Comparison of ENCODE assay signal across 8 cellular contexts in genomic region chr10:124648738-124649137, GRCh38.
A peak's percentile ranks its signal among the peaks of the same experiment; 100 is the strongest.
DNase-seq lines count a peak whose midpoint lies in the region; ATAC-seq and TF ChIP-seq lines count a peak whose summit lies in the region.

No MANE protein-coding gene starts in this region.

- no peaks in the 10 kb centered on the region for H3K79me1 ChIP-seq in trophoblast cell (ENCODE audit: low read length)

- H3K79me2 ChIP-seq in trophoblast cell (ENCODE audit: control insufficient read depth, insufficient read depth, low read length, poor library complexity): no peaks in the 10 kb centered on the region

- no peak overlapping the region for H2AFZ ChIP-seq in trophoblast cell (ENCODE audit: insufficient read depth, low read length, poor library complexity)

- H3K4me1 ChIP-seq in lung (ENCODE audit: control insufficient read depth in 2 of 2, insufficient read depth in 2 of 2, low read length in 2 of 2): peaks cover 36 to 77% of the 10 kb centered on the region in 2 donors
- peaks cover 2 to 4% of the 10 kb centered on the region in 2 experiments for H3K4me1 ChIP-seq in trophoblast cell (ENCODE audit: control insufficient read depth in 1 of 2, insufficient read depth in 2 of 2, low read length in 2 of 2)

- no peak overlapping the region for H2AK5ac ChIP-seq in trophoblast cell (ENCODE audit: low read length)

- H3K9me3 ChIP-seq in lung (ENCODE audit: control insufficient read depth in 2 of 2, insufficient read depth in 1 of 2, low read length in 1 of 2): no peaks in the 10 kb centered on the region
- H3K9me3 ChIP-seq in trophoblast cell (ENCODE audit: insufficient read depth, low read depth, low read length): peaks cover 3% of the 10 kb centered on the region

- H2BK120ac ChIP-seq in trophoblast cell (ENCODE audit: insufficient read depth, low read length, poor library complexity): no peak overlapping the region

- no peak overlapping the region for H3K4me3 ChIP-seq in coronary artery
- no peak overlapping the region for H3K4me3 ChIP-seq in lung
- no peak overlapping the region for H3K4me3 ChIP-seq in trophoblast cell (ENCODE audit: low read depth, low read length)

- H3K36me3 Mint-ChIP-seq in stimulated activated naive B cell treated with anti-CD40 and anti-IgM and Interleukin-4, amounts not matched to agents 10 μg/mL and 1 μg/mL and 100 μg/mL, for 72 hours: peaks cover 8 to 13% of the 10 kb centered on the region in 2 donors

- H3K27ac ChIP-seq in coronary artery (peak overlapping the region; percentile 8 to 74), lung (ENCODE audit: low read depth in 1 of 2, low read length in 1 of 2) (peak overlapping the region; percentile 67 to 86), trophoblast cell (ENCODE audit: low read depth, low read length) (no peak overlapping the region)

- no peaks in the 10 kb centered on the region for H3K27me3 ChIP-seq in lung (ENCODE audit: control insufficient read depth, insufficient read depth)
- no peaks in the 10 kb centered on the region for H3K27me3 ChIP-seq in trophoblast cell (ENCODE audit: insufficient read depth, low read length)

- H3K27ac Mint-ChIP-seq in stimulated activated naive B cell treated with anti-CD40 and anti-IgM and Interleukin-4, amounts not matched to agents 10 μg/mL and 1 μg/mL and 100 μg/mL, for 72 hours: peak overlapping the region; percentile 95

- H4K8ac ChIP-seq in trophoblast cell (ENCODE audit: low read depth, low read length): no peak overlapping the region

- no peaks in the 10 kb centered on the region for H3K27me3 Mint-ChIP-seq in stimulated activated naive B cell treated with anti-CD40 and anti-IgM and Interleukin-4, amounts not matched to agents 10 μg/mL and 1 μg/mL and 100 μg/mL, for 72 hours

- H3K23ac ChIP-seq in trophoblast cell (ENCODE audit: low read length): no peak overlapping the region

- H4K12ac ChIP-seq in trophoblast cell (ENCODE audit: low read depth, low read length): no peak overlapping the region

- 19 to 37% methylated on average over 9 of the region's 9 CpGs for WGBS in lung, 2 donors
- WGBS in trophoblast cell (ENCODE audit: extremely low coverage, insufficient coverage, insufficient read length): no CpG with 5 or more reads among the region's 9 CpGs

- no peak overlapping the region for H3K4ac ChIP-seq in trophoblast cell (ENCODE audit: low read depth, low read length)

- peak overlapping the region; percentile 39 to 53 for H3K4me3 Mint-ChIP-seq in stimulated activated naive B cell treated with anti-CD40 and anti-IgM and Interleukin-4, amounts not matched to agents 10 μg/mL and 1 μg/mL and 100 μg/mL, for 72 hours

- no peaks in the 10 kb centered on the region for H3K36me3 ChIP-seq in lung (ENCODE audit: control insufficient read depth in 2 of 2, insufficient read depth in 2 of 2, low read length in 2 of 2)
- H3K36me3 ChIP-seq in trophoblast cell (ENCODE audit: control insufficient read depth in 1 of 2, insufficient read depth in 2 of 2, low read length in 2 of 2): peaks cover 2% of the 10 kb centered on the region in 2 experiments

- H3K18ac ChIP-seq in trophoblast cell (ENCODE audit: low read length): no peak overlapping the region

- H4K91ac ChIP-seq in trophoblast cell (ENCODE audit: low read depth, low read length): no peak overlapping the region

- no peak for ATAC-seq in lung (ENCODE audit: insufficient read depth, low FRiP score)
- peak; percentile 15 to 23 for ATAC-seq in stimulated activated naive B cell treated with anti-CD40 and anti-IgM and Interleukin-4, amounts not matched to agents 10 μg/mL and 1 μg/mL and 100 μg/mL, for 72 hours (replicated peaks)
- no peak for ATAC-seq in HG03342 (IDR thresholded peaks at IDR 0.05; ENCODE audit: unreplicated experiment)

- no peak overlapping the region for H3K9ac ChIP-seq in trophoblast cell (ENCODE audit: low read length)

- TF ChIP-seq CTCF in coronary artery (IDR thresholded peaks at IDR 0.05) (no peak), lung (IDR thresholded peaks at IDR 0.05; ENCODE audit: control extremely low read depth, extremely low read depth) (no peak)

- H2BK12ac ChIP-seq in trophoblast cell (ENCODE audit: low read length): no peak overlapping the region

- peak; percentile 99 for DNase-seq in DMS53 (lab: John Stamatoyannopoulos, UW)
- DNase-seq in NCI-H146 treated with DMSO at 0.1 percent for 48 hours (lab: John Stamatoyannopoulos, UW; ENCODE audit: unreplicated experiment): peak; percentile 32
- DNase-seq in activated CD4-positive, alpha-beta T cell treated with anti-CD3 and anti-CD28 coated beads for 4 hours: peak; percentile 34 to 51
- DNase-seq in coronary artery (ENCODE audit: low spot score): no peak
- DNase-seq in lung (ENCODE audit: low spot score): no peak
- no peak for DNase-seq in stimulated activated naive B cell treated with anti-CD40 and anti-IgM and Interleukin-4, amounts not matched to agents 10 μg/mL and 1 μg/mL and 100 μg/mL, for 72 hours
- no peak for DNase-seq in trophoblast cell

- no peak overlapping the region for H3K4me2 ChIP-seq in trophoblast cell (ENCODE audit: low read length)

- H3K9me3 Mint-ChIP-seq in stimulated activated naive B cell treated with anti-CD40 and anti-IgM and Interleukin-4, amounts not matched to agents 10 μg/mL and 1 μg/mL and 100 μg/mL, for 72 hours: no peaks in the 10 kb centered on the region

- no peak overlapping the region for H2BK5ac ChIP-seq in trophoblast cell (ENCODE audit: low read depth, low read length, poor library complexity)

- H3K14ac ChIP-seq in trophoblast cell (ENCODE audit: low read length): no peak overlapping the region

- peaks cover 88 to 100% of the 10 kb centered on the region in 2 donors for H3K4me1 Mint-ChIP-seq in stimulated activated naive B cell treated with anti-CD40 and anti-IgM and Interleukin-4, amounts not matched to agents 10 μg/mL and 1 μg/mL and 100 μg/mL, for 72 hours

Comparison
In these comparisons a context has a peak if more than half of its experiments do, and no peak if none do; other contexts are left out.
1. DNase-seq: peak in DMS53 (single experiment), NCI-H146 treated with DMSO at 0.1 percent for 48 hours (single experiment) and activated CD4-positive, alpha-beta T cell treated with anti-CD3 and anti-CD28 coated beads for 4 hours (2 of 2); none in coronary artery (single experiment), lung (single experiment), stimulated activated naive B cell treated with anti-CD40 and anti-IgM and Interleukin-4, amounts not matched to agents 10 μg/mL and 1 μg/mL and 100 μg/mL, for 72 hours (single experiment) and trophoblast cell (0 of 2).
2. ATAC-seq: peak in stimulated activated naive B cell treated with anti-CD40 and anti-IgM and Interleukin-4, amounts not matched to agents 10 μg/mL and 1 μg/mL and 100 μg/mL, for 72 hours (2 of 2); none in lung (single experiment) and HG03342 (single experiment).